33 cellular contexts compared by ENCODE assay signal in genomic region chr6:166101819-166102419, GRCh38.
"Had no signal": no experiment of that assay in that cellular context is flagged by ENCODE, and none has a peak within 500 bp of the region (broad histone marks: within the 10 kb centered on the region; RNA-seq: fewer than 3 reads in every experiment).

No MANE protein-coding gene starts in this region.

- H3K9me3 ChIP-seq: body of pancreas had no signal

- DNase-seq: activated effector memory CD4-positive, alpha-beta T cell treated with anti-CD3 and anti-CD28 coated beads, Interleukin-2, amount 50 U/mL, for 16 hours; activated effector memory CD4-positive, alpha-beta T cell treated with Interleukin-2 at 50 U/mL for 16 hours; activated gamma-delta T cell; activated gamma-delta T cell treated with Interleukin-2 at 50 U/mL for 16 hours; activated naive CD4-positive, alpha-beta T cell; activated naive CD4-positive, alpha-beta T cell treated with anti-CD3 and anti-CD28 coated beads for 36 hours; activated naive CD4-positive, alpha-beta T cell treated with anti-CD3 and anti-CD28 coated beads, Interleukin-2, amount 10 ng/mL, durations not matched to agents 7 days and 5 days; activated naive CD4-positive, alpha-beta T cell treated with anti-CD3 and anti-CD28 coated beads, Interleukin-2, amount 50 U/mL, for 16 hours; activated naive CD4-positive, alpha-beta T cell treated with Interleukin-2 at 50 U/mL for 16 hours; activated naive CD8-positive, alpha-beta T cell treated with anti-CD3 and anti-CD28 coated beads for 36 hours; activated naive CD8-positive, alpha-beta T cell treated with anti-CD3 and anti-CD28 coated beads, Interleukin-2, amount 10 ng/mL, durations not matched to agents 7 days and 5 days; activated naive CD8-positive, alpha-beta T cell treated with anti-CD3 and anti-CD28 coated beads, Interleukin-2, amount 50 U/mL, for 24 hours; activated T-cell treated with anti-CD3 and anti-CD28 coated beads, Interleukin-2, amount 50 U/mL, for 1 hour; activated T-cell treated with anti-CD3 and anti-CD28 coated beads, Interleukin-2, amount 50 U/mL, for 24 hours; activated T-cell treated with anti-CD3 and anti-CD28 coated beads, Interleukin-2, amount 50 U/mL, for 4 hours; activated T-cell treated with anti-CD3 and anti-CD28 coated beads, Interleukin-2, amount 50 U/mL, for 48 hours; activated T-cell treated with anti-CD3 and anti-CD28 coated beads, Interleukin-2, amount 50 U/mL, for 72 hours; amniotic stem cell; amygdala; anterior cingulate cortex; aorta; body of pancreas; brain microvascular endothelial cell; caudate nucleus; central memory CD4-positive, alpha-beta T cell; cerebellar nuclear complex had no signal

- H3K27ac ChIP-seq: ascending aorta, body of pancreas, brain microvascular endothelial cell, breast epithelium, cardiac muscle cell had no signal

- H3K27me3 ChIP-seq: ascending aorta, body of pancreas, brain microvascular endothelial cell, breast epithelium, cardiac muscle cell had no signal

- H3K36me3 ChIP-seq: ascending aorta, brain microvascular endothelial cell, breast epithelium, cardiac muscle cell had no signal

- FAIRE-seq: astrocyte, colon had no signal

- H3K4me3 ChIP-seq: ascending aorta, body of pancreas, breast epithelium, cardiac muscle cell had no signal

- H3K4me1 ChIP-seq: ascending aorta, breast epithelium had no signal

- ATAC-seq: activated naive CD4-positive, alpha-beta T cell treated with anti-CD3 and anti-CD28 coated beads, Interleukin-2, amount 50 U/mL, for 72 hours; activated naive CD8-positive, alpha-beta T cell treated with anti-CD3 and anti-CD28 coated beads, Interleukin-2, amount 50 U/mL, for 24 hours; activated T-cell treated with anti-CD3 and anti-CD28 coated beads, Interleukin-2, amount 50 U/mL, for 4 hours; activated T-cell treated with anti-CD3 and anti-CD28 coated beads, Interleukin-2, amount 50 U/mL, for 72 hours; activated T-helper 17 cell treated with anti-CD3 and anti-CD28 coated beads, Interleukin-2, amount 50 U/mL, for 72 hours; body of pancreas had no signal
